In genomic region chr17:79897243-79898063, GRCh38 we compare ENCODE assay signal across 1 cellular context.
TF ChIP-seq lines count a peak whose summit lies in the region.

No MANE protein-coding gene starts in this region.

TF ChIP-seq in liver, 16 proteins besides CTCF, POLR2A, EP300 and RAD21 (continued from another document):
- TF ChIP-seq HNF4A (conservative IDR thresholded peaks at IDR 0.05) (peak; percentile 86 to 91), ZBTB33 (IDR thresholded peaks at IDR 0.05) (peak; percentile 90), GABPA (IDR thresholded peaks at IDR 0.05 in 1 of 2, conservative IDR thresholded peaks at IDR 0.05 in 1 of 2) (no peak), REST (IDR thresholded peaks at IDR 0.05) (peak; percentile 74), NR2F2 (IDR thresholded peaks at IDR 0.05) (peak; percentile 27)
- TF ChIP-seq, protein P1, sequence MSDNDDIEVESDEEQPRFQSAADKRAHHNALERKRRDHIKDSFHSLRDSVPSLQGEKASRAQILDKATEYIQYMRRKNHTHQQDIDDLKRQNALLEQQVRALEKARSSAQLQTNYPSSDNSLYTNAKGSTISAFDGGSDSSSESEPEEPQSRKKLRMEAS (IDR thresholded peaks at IDR 0.05): peak; percentile 82
